16 cellular contexts compared by ENCODE assay signal in the genomic region with DNA sequence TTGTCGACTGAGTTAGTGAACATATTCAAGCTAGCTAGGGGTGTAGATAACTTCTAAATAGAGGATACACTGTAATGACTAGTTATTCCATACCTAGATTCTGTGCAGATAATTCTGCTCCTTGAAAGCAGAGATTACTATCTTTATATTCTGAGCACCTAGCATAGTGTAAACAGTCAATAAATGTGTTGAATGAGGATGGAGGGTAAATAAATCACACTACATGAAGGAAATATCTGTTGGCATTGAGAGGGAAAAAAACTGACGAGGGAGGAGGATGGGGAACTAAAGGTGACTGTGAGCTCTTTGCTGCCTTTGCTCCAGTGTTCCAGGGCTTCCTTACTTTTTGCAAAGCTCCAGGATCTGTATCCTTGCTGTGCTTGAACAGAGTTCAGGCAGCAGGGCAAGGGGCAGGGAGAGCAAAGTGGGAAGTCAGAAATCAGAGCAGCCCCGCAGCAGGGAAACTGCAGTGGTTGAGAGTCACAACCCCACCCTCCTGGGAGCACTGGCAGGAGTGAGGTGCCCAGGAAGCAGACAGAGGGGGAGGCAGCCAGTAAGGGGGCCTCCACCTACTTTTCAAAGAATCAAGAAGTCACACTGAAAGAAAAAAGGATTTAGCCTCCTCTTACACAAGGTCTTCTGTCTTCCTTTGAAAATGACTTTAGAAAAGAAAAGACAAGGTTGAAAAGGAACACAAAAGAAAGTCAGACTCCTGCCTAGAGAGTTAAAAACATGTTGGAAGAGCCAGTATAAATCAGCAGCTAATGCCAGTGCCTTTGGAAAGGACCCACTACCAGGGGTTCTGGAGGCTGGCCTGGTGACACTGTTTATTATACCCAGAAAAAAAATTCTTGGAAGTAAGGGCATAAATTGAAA.
DNase-seq lines count a peak whose midpoint lies in the region; ATAC-seq, FAIRE-seq and TF ChIP-seq lines count a peak whose summit lies in the region.
"Had no signal": no experiment of that assay in that cellular context is flagged by ENCODE, and none has a peak within 500 bp of the region (broad histone marks: within the 10 kb centered on the region; RNA-seq: fewer than 3 reads in every experiment).

No MANE protein-coding gene starts in this region.

- H3K27me3 ChIP-seq in HepG2 (ENCODE audit: control insufficient read depth in 1 of 2, insufficient read depth in 2 of 2, low read length in 2 of 2) (no peaks in the 10 kb centered on the region), right lobe of liver (no peaks in the 10 kb centered on the region), iPS-20b (ENCODE audit: insufficient read depth, low read length) (no peaks in the 10 kb centered on the region), upper lobe of right lung (no peaks in the 10 kb centered on the region)
- H3K27me3 ChIP-seq: foreskin keratinocyte, suprapubic skin had no signal

- TF ChIP-seq EP300 in HepG2 (IDR thresholded peaks at IDR 0.05; ENCODE audit: low read depth in 2 of 2, low read length in 2 of 2) (no peak), HepG2 (CRISPR knock-in tag; IDR thresholded peaks at IDR 0.05; ENCODE audit: borderline replicate concordance) (no peak)

- DNase-seq in HepG2 (ENCODE audit: low spot score): no peak
- no peak for DNase-seq in right lobe of liver
- DNase-seq in upper lobe of right lung: no peak
- DNase-seq: aorta, foreskin keratinocyte, GF-D8, KBM-7, NCI-H1930 had no signal

- H3K79me2 ChIP-seq in HepG2 (ENCODE audit: insufficient read depth, low read length): no peaks in the 10 kb centered on the region

- H3K27ac ChIP-seq in HepG2 (ENCODE audit: extremely low read length, insufficient read depth, low read length): no peak overlapping the region
- no peak overlapping the region for H3K27ac ChIP-seq in right lobe of liver
- H3K27ac ChIP-seq in VCaP: peak overlapping the region; percentile 50
- H3K27ac ChIP-seq in iPS-20b (ENCODE audit: low read length): no peak overlapping the region
- no peak overlapping the region for H3K27ac ChIP-seq in upper lobe of right lung
- H3K27ac ChIP-seq: foreskin keratinocyte, suprapubic skin had no signal

- H3K36me3 ChIP-seq in HepG2 (replicated peaks in 1 of 2; ENCODE audit: control insufficient read depth in 1 of 2, insufficient read depth in 2 of 2, low read length in 2 of 2) (no peaks in the 10 kb centered on the region), right lobe of liver (no peaks in the 10 kb centered on the region), iPS-20b (ENCODE audit: insufficient read depth, low read depth, low read length) (no peaks in the 10 kb centered on the region), upper lobe of right lung (no peaks in the 10 kb centered on the region)
- H3K36me3 ChIP-seq: suprapubic skin had no signal

- WGBS in HepG2 (ENCODE audit: low lambda C conversion rate): 24% methylated on average over 3 of the region's 3 CpGs
- 39% methylated on average over 3 of the region's 3 CpGs for WGBS in right lobe of liver (ENCODE audit: insufficient coverage, low coverage, low lambda C conversion rate, missing lambda C conversion rate)

- H2AFZ ChIP-seq in HepG2 (ENCODE audit: low read length): no peak overlapping the region

- no TSS peak for BruUV-seq in HepG2 (replicated peaks; lab: Mats Ljungman, UMichigan)

- no peak overlapping the region for H3K4me2 ChIP-seq in HepG2 (ENCODE audit: low read depth, low read length)

- H3K4me3 ChIP-seq in HepG2 (replicated peaks in 1 of 3; ENCODE audit: insufficient read depth in 1 of 3, low read depth in 2 of 3, low read length in 3 of 3): no peak overlapping the region
- no peak overlapping the region for H3K4me3 ChIP-seq in right lobe of liver
- H3K4me3 ChIP-seq in iPS-20b (ENCODE audit: low read length): no peak overlapping the region
- no peak overlapping the region for H3K4me3 ChIP-seq in upper lobe of right lung
- H3K4me3 ChIP-seq: suprapubic skin had no signal

- POLR2A ChIA-PET in HepG2 (lab: Yijun Ruan, JAX): no interaction called here

- CTCF ChIA-PET in HepG2 (lab: Yijun Ruan, JAX; ENCODE audit: low intra/inter-chr PET ratio, low total read pairs): no interaction called here

- no peak for TF ChIP-seq POLR2A in HepG2 (IDR thresholded peaks at IDR 0.05; ENCODE audit: insufficient read depth in 1 of 2, low read depth in 2 of 2, low read length in 2 of 2)
- no peak for TF ChIP-seq POLR2A in right lobe of liver (IDR thresholded peaks at IDR 0.05)
- TF ChIP-seq POLR2A in GM18505 (IDR thresholded peaks at IDR 0.05; ENCODE audit: borderline replicate concordance, extremely low read depth, insufficient read depth, insufficient read length): no peak

- H3K9ac ChIP-seq in HepG2 (ENCODE audit: insufficient read depth, low read depth, low read length): no peak overlapping the region
- H3K9ac ChIP-seq in iPS-20b (ENCODE audit: low read depth, low read length): 0 out of 2 replicates have a peak overlapping the region, but pooled peaks have one; percentile 20

- H3K9me3 ChIP-seq in HepG2 (ENCODE audit: low read length) (no peaks in the 10 kb centered on the region), right lobe of liver (no peaks in the 10 kb centered on the region), iPS-20b (ENCODE audit: insufficient read depth, low read depth, low read length) (no peaks in the 10 kb centered on the region), upper lobe of right lung (no peaks in the 10 kb centered on the region)
- H3K9me3 ChIP-seq: suprapubic skin had no signal

- in situ Hi-C loops in HepG2 (cut with HindIII; ENCODE audit: extremely low pct_ligation_motif_present, low pct_unique_long_range_greater_than_20kb): no loop called here

- H3K4me1 ChIP-seq in HepG2 (ENCODE audit: insufficient read depth, low read length): 0 out of 2 replicates have a peak, but pooled peaks cover 6% of the 10 kb centered on the region
- H3K4me1 ChIP-seq in right lobe of liver: no peaks in the 10 kb centered on the region
- H3K4me1 ChIP-seq in iPS-20b (ENCODE audit: insufficient read depth, low read length): peaks cover 4% of the 10 kb centered on the region; the same call in 1 of the 2 replicates
- no peaks in the 10 kb centered on the region for H3K4me1 ChIP-seq in upper lobe of right lung
- H3K4me1 ChIP-seq: foreskin keratinocyte had no signal

- TF ChIP-seq RAD21 in HepG2 (CRISPR knock-in tag; IDR thresholded peaks at IDR 0.05): no peak

- peak; percentile 42; the same call in 2 of the 3 replicates for ATAC-seq in HepG2
- ATAC-seq in right lobe of liver: no peak
- peak; percentile 32 for ATAC-seq in upper lobe of right lung
- no peak for ATAC-seq in HG02759 (IDR thresholded peaks at IDR 0.05; ENCODE audit: unreplicated experiment)
- no peak for ATAC-seq in HG03469 (IDR thresholded peaks at IDR 0.05; ENCODE audit: unreplicated experiment)
- no peak for ATAC-seq in GM18505 (IDR thresholded peaks at IDR 0.05; ENCODE audit: unreplicated experiment)
- ATAC-seq: foreskin keratinocyte; natural killer cell treated with Interleukin-12 subunit alpha and Interleukin-12 subunit beta and Interleukin-15 and Interleukin-18, amount 100 ng/mL, for 72 hours had no signal

- TF ChIP-seq CTCF in HepG2 (CRISPR knock-in tag; IDR thresholded peaks at IDR 0.05) (no peak), right lobe of liver (IDR thresholded peaks at IDR 0.05) (no peak), VCaP (conservative IDR thresholded peaks at IDR 0.05) (no peak), upper lobe of right lung (IDR thresholded peaks at IDR 0.05) (no peak)

- H4K20me1 ChIP-seq in HepG2 (ENCODE audit: insufficient read depth, low read length): no peaks in the 10 kb centered on the region

- no peak for FAIRE-seq in HepG2 (lab: Jason Lieb, UNC)
- FAIRE-seq: GM18507 had no signal

- intact Hi-C loops in HepG2 (cut with micrococcal nuclease; ENCODE audit: unreplicated experiment): no loop called here
- intact Hi-C loops in right lobe of liver (cut with DNase I): no loop called here
- intact Hi-C loops in upper lobe of right lung (cut with DNase I): no loop called here

TF ChIP-seq in HepG2, 621 proteins besides CTCF, POLR2A, EP300 and RAD21:
- TF ChIP-seq PHF21A (CRISPR knock-in tag; IDR thresholded peaks at IDR 0.05): no peak
- TF ChIP-seq CHCHD3 (CRISPR knock-in tag; IDR thresholded peaks at IDR 0.05): no peak
- TF ChIP-seq BRD4 (CRISPR knock-in tag; IDR thresholded peaks at IDR 0.05): no peak
- TF ChIP-seq ZFX (CRISPR knock-in tag; IDR thresholded peaks at IDR 0.05; ENCODE audit: low read depth): no peak
- no peak for TF ChIP-seq ZIK1 (CRISPR knock-in tag; IDR thresholded peaks at IDR 0.05; ENCODE audit: borderline replicate concordance, low read depth)
- TF ChIP-seq TAF1 (CRISPR knock-in tag; IDR thresholded peaks at IDR 0.05): no peak
- TF ChIP-seq, protein P1, sequence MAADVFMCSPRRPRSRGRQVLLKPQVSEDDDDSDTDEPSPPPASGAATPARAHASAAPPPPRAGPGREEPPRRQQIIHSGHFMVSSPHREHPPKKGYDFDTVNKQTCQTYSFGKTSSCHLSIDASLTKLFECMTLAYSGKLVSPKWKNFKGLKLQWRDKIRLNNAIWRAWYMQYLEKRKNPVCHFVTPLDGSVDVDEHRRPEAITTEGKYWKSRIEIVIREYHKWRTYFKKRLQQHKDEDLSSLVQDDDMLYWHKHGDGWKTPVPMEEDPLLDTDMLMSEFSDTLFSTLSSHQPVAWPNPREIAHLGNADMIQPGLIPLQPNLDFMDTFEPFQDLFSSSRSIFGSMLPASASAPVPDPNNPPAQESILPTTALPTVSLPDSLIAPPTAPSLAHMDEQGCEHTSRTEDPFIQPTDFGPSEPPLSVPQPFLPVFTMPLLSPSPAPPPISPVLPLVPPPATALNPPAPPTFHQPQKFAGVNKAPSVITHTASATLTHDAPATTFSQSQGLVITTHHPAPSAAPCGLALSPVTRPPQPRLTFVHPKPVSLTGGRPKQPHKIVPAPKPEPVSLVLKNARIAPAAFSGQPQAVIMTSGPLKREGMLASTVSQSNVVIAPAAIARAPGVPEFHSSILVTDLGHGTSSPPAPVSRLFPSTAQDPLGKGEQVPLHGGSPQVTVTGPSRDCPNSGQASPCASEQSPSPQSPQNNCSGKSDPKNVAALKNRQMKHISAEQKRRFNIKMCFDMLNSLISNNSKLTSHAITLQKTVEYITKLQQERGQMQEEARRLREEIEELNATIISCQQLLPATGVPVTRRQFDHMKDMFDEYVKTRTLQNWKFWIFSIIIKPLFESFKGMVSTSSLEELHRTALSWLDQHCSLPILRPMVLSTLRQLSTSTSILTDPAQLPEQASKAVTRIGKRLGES (CRISPR knock-in tag; IDR thresholded peaks at IDR 0.05; ENCODE audit: borderline replicate concordance): no peak
- TF ChIP-seq IKZF4 (CRISPR knock-in tag; IDR thresholded peaks at IDR 0.05; ENCODE audit: borderline replicate concordance, low read depth, not compliant biosample characterization): no peak
- no peak for TF ChIP-seq ZNF234 (CRISPR knock-in tag; conservative IDR thresholded peaks at IDR 0.05)

Comparison
In these comparisons a context has a peak if more than half of its experiments do, and no peak if none do; other contexts are left out.
1. ATAC-seq: peak in HepG2 (single experiment) and upper lobe of right lung (single experiment); none in right lobe of liver (0 of 4), HG02759 (single experiment), HG03469 (single experiment) and GM18505 (single experiment).